Comparison of ENCODE assay signal across 28 cellular contexts in the genomic region with DNA sequence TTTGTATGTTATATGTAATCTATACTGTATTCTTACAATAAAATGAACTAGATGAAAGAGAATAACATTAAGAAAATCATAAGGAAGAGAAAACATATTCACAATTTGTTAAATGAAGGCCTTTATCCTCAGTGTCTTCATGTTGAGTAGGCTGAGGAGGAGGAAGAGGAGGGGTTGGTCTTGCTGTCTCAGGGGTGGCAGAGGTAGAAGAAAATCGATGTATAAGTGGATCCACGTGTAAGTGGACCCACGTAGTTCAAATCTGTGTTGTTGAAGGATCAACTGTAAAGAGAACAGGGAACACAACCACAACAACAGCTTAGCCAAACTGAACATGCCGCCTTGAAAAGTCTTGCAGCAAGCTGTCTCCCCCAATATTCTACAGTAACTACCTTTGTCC.
"Had no signal": no experiment of that assay in that cellular context is flagged by ENCODE, and none has a peak within 500 bp of the region (broad histone marks: within the 10 kb centered on the region; RNA-seq: fewer than 3 reads in every experiment).

No MANE protein-coding gene starts in this region.

- H3K27me3 ChIP-seq: stomach, suprapubic skin, testis, thyroid gland, tibial artery, tibial nerve, transverse colon, upper lobe of left lung, upper lobe of right lung, uterus, vagina had no signal

- H3K27ac Mint-ChIP-seq: stimulated activated effector memory CD8-positive, alpha-beta T cell treated with anti-CD3 and anti-CD28 coated beads, Interleukin-12 subunit alpha, Interleukin-12 subunit beta, amount 100 ng/mL, for 72 hours; stimulated activated memory B cell treated with anti-CD40 and anti-IgM and Interleukin-4, amounts not matched to agents 10 μg/mL and 1 μg/mL and 100 μg/mL, for 72 hours; stimulated activated naive B cell treated with anti-CD40 and anti-IgM and Interleukin-4, amounts not matched to agents 10 μg/mL and 1 μg/mL and 100 μg/mL, for 72 hours; stimulated activated naive CD8-positive, alpha-beta T cell treated with anti-CD3 and anti-CD28 coated beads, Interleukin-15, amount 100 ng/mL, for 72 hours; stimulated activated naive CD8-positive, alpha-beta T cell treated with anti-CD3 and anti-CD28 coated beads, Interleukin-15, Interleukin-2, amounts not matched to agents 100 ng/mL and 50 ng/mL, for 24 hours; type B pancreatic cell had no signal

- DNase-seq: stimulated activated CD4-positive, alpha-beta T cell treated with anti-CD3 and anti-CD28 coated beads, Interleukin-2, amount 100 ng/mL, for 24 hours; stimulated activated CD4-positive, alpha-beta T cell treated with anti-CD3 and anti-CD28 coated beads, Interleukin-2, amount 100 ng/mL, for 48 hours; stimulated activated CD4-positive, alpha-beta T cell treated with anti-CD3 and anti-CD28 coated beads, Interleukin-4, amount 100 ng/mL, for 1 hour; stimulated activated CD4-positive, alpha-beta T cell treated with anti-CD3 and anti-CD28 coated beads, Interleukin-4, amount 100 ng/mL, for 24 hours; stimulated activated CD4-positive, alpha-beta T cell treated with anti-CD3 and anti-CD28 coated beads, Interleukin-4, amount 100 ng/mL, for 4 hours; stimulated activated CD8-positive, alpha-beta memory T cell treated with anti-CD3 and anti-CD28 coated beads, Interleukin-4, amount 100 ng/mL, for 48 hours; stimulated activated naive B cell treated with anti-CD40 and anti-IgM and Interleukin-4, amounts not matched to agents 10 μg/mL and 1 μg/mL and 100 μg/mL, for 72 hours; stimulated activated naive CD4-positive, alpha-beta T cell; stimulated activated naive CD4-positive, alpha-beta T cell treated with Interleukin-2 at 50 U/mL for 16 hours; stimulated activated naive CD8-positive, alpha-beta T cell treated with anti-CD3 and anti-CD28 coated beads, Interleukin-15, amount 100 ng/mL, for 72 hours; stimulated activated naive CD8-positive, alpha-beta T cell treated with anti-CD3 and anti-CD28 coated beads, Interleukin-15, Interleukin-2, amounts not matched to agents 100 U/mL and 50 U/mL, for 24 hours; stomach; substantia nigra; testis; thyroid gland; tibial artery; transverse colon; upper lobe of left lung; upper lobe of right lung; uterus had no signal

- H3K4me1 Mint-ChIP-seq: stimulated activated effector memory CD8-positive, alpha-beta T cell treated with anti-CD3 and anti-CD28 coated beads, Interleukin-12 subunit alpha, Interleukin-12 subunit beta, amount 100 ng/mL, for 72 hours; stimulated activated memory B cell treated with anti-CD40 and anti-IgM and Interleukin-4, amounts not matched to agents 10 μg/mL and 1 μg/mL and 100 μg/mL, for 72 hours; stimulated activated naive B cell treated with anti-CD40 and anti-IgM and Interleukin-4, amounts not matched to agents 10 μg/mL and 1 μg/mL and 100 μg/mL, for 72 hours; stimulated activated naive CD8-positive, alpha-beta T cell treated with anti-CD3 and anti-CD28 coated beads, Interleukin-15, amount 100 ng/mL, for 72 hours had no signal

- H3K4me1 ChIP-seq: suprapubic skin, upper lobe of right lung had no signal

- H3K4me3 ChIP-seq: stomach, suprapubic skin, testis, thoracic aorta, thyroid gland, tibial artery, tibial nerve, transverse colon, upper lobe of left lung, upper lobe of right lung, uterus, vagina had no signal

- H3K36me3 Mint-ChIP-seq: stimulated activated effector memory CD8-positive, alpha-beta T cell treated with anti-CD3 and anti-CD28 coated beads, Interleukin-12 subunit alpha, Interleukin-12 subunit beta, amount 100 ng/mL, for 72 hours; stimulated activated memory B cell treated with anti-CD40 and anti-IgM and Interleukin-4, amounts not matched to agents 10 μg/mL and 1 μg/mL and 100 μg/mL, for 72 hours; stimulated activated naive B cell treated with anti-CD40 and anti-IgM and Interleukin-4, amounts not matched to agents 10 μg/mL and 1 μg/mL and 100 μg/mL, for 72 hours had no signal

- ATAC-seq: stimulated activated effector memory CD8-positive, alpha-beta T cell treated with anti-CD3 and anti-CD28 coated beads, Interleukin-12 subunit alpha, Interleukin-12 subunit beta, amount 100 ng/mL, for 72 hours; stimulated activated memory B cell treated with anti-CD40 and anti-IgM and Interleukin-4, amounts not matched to agents 10 μg/mL and 1 μg/mL and 100 μg/mL, for 72 hours; stimulated activated naive B cell treated with anti-CD40 and anti-IgM and Interleukin-4, amounts not matched to agents 10 μg/mL and 1 μg/mL and 100 μg/mL, for 72 hours; stimulated activated naive CD8-positive, alpha-beta T cell treated with anti-CD3 and anti-CD28 coated beads, Interleukin-15, amount 100 ng/mL, for 72 hours; stimulated activated naive CD8-positive, alpha-beta T cell treated with anti-CD3 and anti-CD28 coated beads, Interleukin-15, Interleukin-2, amounts not matched to agents 100 U/mL and 50 U/mL, for 24 hours; upper lobe of right lung had no signal

- H3K4me3 Mint-ChIP-seq: stimulated activated effector memory CD8-positive, alpha-beta T cell treated with anti-CD3 and anti-CD28 coated beads, Interleukin-12 subunit alpha, Interleukin-12 subunit beta, amount 100 ng/mL, for 72 hours; stimulated activated memory B cell treated with anti-CD40 and anti-IgM and Interleukin-4, amounts not matched to agents 10 μg/mL and 1 μg/mL and 100 μg/mL, for 72 hours; stimulated activated naive B cell treated with anti-CD40 and anti-IgM and Interleukin-4, amounts not matched to agents 10 μg/mL and 1 μg/mL and 100 μg/mL, for 72 hours; stimulated activated naive CD8-positive, alpha-beta T cell treated with anti-CD3 and anti-CD28 coated beads, Interleukin-15, amount 100 ng/mL, for 72 hours; stimulated activated naive CD8-positive, alpha-beta T cell treated with anti-CD3 and anti-CD28 coated beads, Interleukin-15, Interleukin-2, amounts not matched to agents 100 ng/mL and 50 ng/mL, for 24 hours; type B pancreatic cell had no signal

- H3K9me3 Mint-ChIP-seq: stimulated activated effector memory CD8-positive, alpha-beta T cell treated with anti-CD3 and anti-CD28 coated beads, Interleukin-12 subunit alpha, Interleukin-12 subunit beta, amount 100 ng/mL, for 72 hours; stimulated activated memory B cell treated with anti-CD40 and anti-IgM and Interleukin-4, amounts not matched to agents 10 μg/mL and 1 μg/mL and 100 μg/mL, for 72 hours; stimulated activated naive CD8-positive, alpha-beta T cell treated with anti-CD3 and anti-CD28 coated beads, Interleukin-15, amount 100 ng/mL, for 72 hours; stimulated activated naive CD8-positive, alpha-beta T cell treated with anti-CD3 and anti-CD28 coated beads, Interleukin-15, Interleukin-2, amounts not matched to agents 100 ng/mL and 50 ng/mL, for 24 hours; type B pancreatic cell had no signal

- H3K36me3 ChIP-seq: stomach, suprapubic skin, thoracic aorta, thyroid gland, tibial artery, tibial nerve, transverse colon, upper lobe of left lung, upper lobe of right lung, uterus, vagina had no signal

- H3K9me3 ChIP-seq: stomach, suprapubic skin, testis, thoracic aorta, thyroid gland, tibial artery, tibial nerve, transverse colon, upper lobe of left lung, upper lobe of right lung, uterus, vagina had no signal

- H3K27ac ChIP-seq: stomach, suprapubic skin, testis, thoracic aorta, thyroid gland, tibial artery, tibial nerve, transverse colon, upper lobe of left lung, upper lobe of right lung, uterus, vagina had no signal

- H3K27me3 Mint-ChIP-seq: stimulated activated memory B cell treated with anti-CD40 and anti-IgM and Interleukin-4, amounts not matched to agents 10 μg/mL and 1 μg/mL and 100 μg/mL, for 72 hours; stimulated activated naive B cell treated with anti-CD40 and anti-IgM and Interleukin-4, amounts not matched to agents 10 μg/mL and 1 μg/mL and 100 μg/mL, for 72 hours had no signal
